Comparison of ENCODE assay signal across 27 cellular contexts in the genomic region with DNA sequence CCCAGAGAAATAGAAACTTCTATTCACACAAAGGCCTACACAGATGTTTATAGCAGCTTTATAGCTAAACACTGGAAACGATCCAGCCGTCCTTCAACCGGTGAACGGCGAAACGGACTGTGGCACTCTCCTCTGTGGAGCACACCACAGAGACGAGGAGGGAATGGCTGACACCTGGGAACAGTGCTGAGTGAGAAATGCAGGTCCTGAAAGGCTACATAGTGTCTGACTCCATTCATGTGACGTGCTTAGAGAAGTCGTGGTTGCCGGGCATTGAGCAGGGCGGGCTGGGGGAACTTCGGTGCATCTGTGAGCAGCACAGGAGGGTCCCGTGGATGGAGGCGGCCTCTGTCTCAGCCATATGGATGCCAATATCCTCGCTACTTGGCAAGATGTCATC. TPM values are rescaled to one million over a fixed set of nuclear protein-coding genes. Genes with fewer than 3 reads are reported as not detected.
DNase-seq lines count a peak whose midpoint lies in the region; ATAC-seq and TF ChIP-seq lines count a peak whose summit lies in the region.
"Had no signal": no experiment of that assay in that cellular context is flagged by ENCODE, and none has a peak within 500 bp of the region (broad histone marks: within the 10 kb centered on the region; RNA-seq: fewer than 3 reads in every experiment).

No MANE protein-coding gene starts in this region.

- H3K36me3 ChIP-seq in vagina: no peaks in the 10 kb centered on the region
- H3K36me3 ChIP-seq: prostate gland, uterus had no signal

- H3K27ac ChIP-seq in coronary artery (no peak overlapping the region), vagina (no peak overlapping the region)
- H3K27ac ChIP-seq: prostate gland, skin epidermis, uterus had no signal

- ATAC-seq in left ventricle myocardium superior (no peak), GM21423 (IDR thresholded peaks at IDR 0.05; ENCODE audit: unreplicated experiment) (no peak)

- intact Hi-C loops in cardiac septum (cut with DNase I): no loop called here
- intact Hi-C loops in left ventricle myocardium superior (cut with micrococcal nuclease): no loop called here
- intact Hi-C loops in posterior vena cava (cut with DNase I): no loop called here
- intact Hi-C loops in vagina (cut with DNase I): no loop called here

- no peaks in the 10 kb centered on the region for H3K27me3 ChIP-seq in vagina
- H3K27me3 ChIP-seq: uterus had no signal

- DNase-seq in cardiac septum (ENCODE audit: low spot score) (peak; percentile 60), left ventricle myocardium superior (no peak), coronary artery (ENCODE audit: low spot score) (peak; percentile 41), posterior vena cava (ENCODE audit: low spot score) (peak; percentile 62), vagina (ENCODE audit: extremely low spot score in 2 of 2) (no peak), NCI-H2107 (lab: John Stamatoyannopoulos, UW) (no peak)
- DNase-seq: activated CD4-positive, alpha-beta T cell treated with anti-CD3 and anti-CD28 coated beads, Interleukin-2, amount 50 U/mL, for 4 hours; activated CD8-positive, alpha-beta memory T cell treated with anti-CD3 and anti-CD28 coated beads, Interleukin-2, amount 50 U/mL, for 4 hours; activated gamma-delta T cell treated with Interleukin-2 at 50 U/mL for 16 hours; amygdala; CD4-positive, CD25-positive, alpha-beta regulatory T cell; NCI-H1092 treated with DMSO at 0.1 percent for 48 hours; NCI-H2029 treated with DMSO at 0.1 percent for 48 hours; NCI-H345; NCI-H748 treated with DMSO at 0.1 percent for 48 hours; RPMI8226; SK-N-SH; stimulated activated CD4-positive, alpha-beta T cell treated with anti-CD3 and anti-CD28 coated beads, Interleukin-1b, Interleukin-23, amount 100 ng/mL, for 48 hours; substantia nigra had no signal

- H3K9me3 ChIP-seq in vagina: no peaks in the 10 kb centered on the region
- H3K9me3 ChIP-seq: prostate gland, uterus had no signal

- no peaks in the 10 kb centered on the region for H3K4me1 ChIP-seq in vagina
- H3K4me1 ChIP-seq: prostate gland, uterus had no signal

- H3K4me3 ChIP-seq in coronary artery: no peak overlapping the region
- no peak overlapping the region for H3K4me3 ChIP-seq in vagina
- H3K4me3 ChIP-seq: prostate gland, uterus had no signal

- TF ChIP-seq CTCF in coronary artery (IDR thresholded peaks at IDR 0.05): no peak
- no peak for TF ChIP-seq CTCF in vagina (IDR thresholded peaks at IDR 0.05)

- TF ChIP-seq POLR2A in vagina (IDR thresholded peaks at IDR 0.05): no peak

RNA-seq across cellular contexts. Expression of a gene that starts 3.1 kb away (rescaled TPM):
- total RNA-seq in cardiac septum (0.48 TPM), left ventricle myocardium superior (0.42 TPM), posterior vena cava (not detected), vagina (not detected)
- total RNA-seq: CD4-positive, CD25-positive, alpha-beta regulatory T cell; glomerular endothelial cell; lung microvascular endothelial cell; T-helper 2 cell treated with Interferon-gamma antibody and Interleukin-4, amounts not matched to agents 100 ng/mL and 5 ng/mL, for 36 hours had no signal

RNA-seq across cellular contexts. Expression of a gene that starts 5.9 kb away (rescaled TPM):
- total RNA-seq in cardiac septum: not detected
- total RNA-seq in left ventricle myocardium superior: not detected
- total RNA-seq in posterior vena cava: not detected
- total RNA-seq in vagina: not detected
- total RNA-seq: CD4-positive, CD25-positive, alpha-beta regulatory T cell; G401; lung microvascular endothelial cell; T-helper 2 cell treated with Interferon-gamma antibody and Interleukin-4, amounts not matched to agents 100 ng/mL and 5 ng/mL, for 36 hours had no signal

Comparison
In these comparisons a context has a peak if more than half of its experiments do, and no peak if none do; other contexts are left out.
1. DNase-seq: peak in cardiac septum (single experiment), coronary artery (single experiment) and posterior vena cava (single experiment); none in left ventricle myocardium superior (single experiment), vagina (0 of 2) and NCI-H2107 (single experiment).